In genomic region chr9:129107651-129108050, GRCh38 we compare ENCODE assay signal across 1 cellular context.
TF ChIP-seq lines count a peak whose summit lies in the region.

No MANE protein-coding gene starts in this region.

TF ChIP-seq in WTC11, 78 proteins besides CTCF, POLR2A, EP300 and RAD21 (continued from another document):
- TF ChIP-seq ZNF532 (CRISPR knock-in tag; IDR thresholded peaks at IDR 0.05; ENCODE audit: borderline replicate concordance) (no peak), MLX (CRISPR knock-in tag; IDR thresholded peaks at IDR 0.05) (no peak)
